ENCODE assay signal across 9 cellular contexts in the genomic region with DNA sequence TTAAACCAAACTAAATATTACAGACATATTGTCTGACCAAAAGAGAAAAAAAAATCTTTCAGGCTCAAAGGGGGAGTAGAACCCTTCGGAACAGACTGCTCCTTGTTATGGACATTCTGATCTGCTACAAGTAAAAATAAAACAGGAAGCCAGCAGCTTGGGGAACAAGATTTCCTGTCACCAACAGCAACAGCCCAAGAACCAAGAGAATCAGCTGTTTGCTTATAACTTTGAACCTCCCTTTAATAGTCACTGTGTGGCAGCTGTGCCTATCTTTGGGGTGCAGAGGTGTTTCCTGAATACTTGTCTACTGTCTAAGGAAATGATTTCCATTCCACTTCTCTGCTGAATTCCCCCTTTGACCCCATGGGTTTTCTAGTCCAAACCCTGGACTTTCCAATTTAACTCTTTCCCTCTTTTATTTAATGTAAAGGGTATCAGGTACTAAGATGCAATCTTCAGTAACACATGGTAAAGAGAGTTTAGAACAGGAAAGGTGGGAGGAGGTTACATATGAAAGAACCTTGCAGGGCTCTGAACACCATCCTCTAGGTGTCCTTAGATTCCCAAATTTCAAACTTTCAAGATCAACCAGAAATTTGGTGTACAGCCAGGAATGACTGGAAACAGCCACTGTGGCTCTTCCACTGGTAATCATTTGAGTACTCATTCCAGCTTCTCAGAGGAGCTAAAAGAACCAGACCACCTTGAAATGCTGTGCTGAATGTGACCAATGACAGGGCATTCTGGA. TPM values are rescaled to one million over a fixed set of nuclear protein-coding genes. Genes with fewer than 3 reads are reported as not detected.
DNase-seq lines count a peak whose midpoint lies in the region; ATAC-seq and TF ChIP-seq lines count a peak whose summit lies in the region.
"Had no signal": no experiment of that assay in that cellular context is flagged by ENCODE, and none has a peak within 500 bp of the region (broad histone marks: within the 10 kb centered on the region; RNA-seq: fewer than 3 reads in every experiment).

No MANE protein-coding gene starts in this region.

- no peak overlapping the region for H2AFZ ChIP-seq in fibroblast of lung (ENCODE audit: low read length)

- no peak overlapping the region for H3K4me3 ChIP-seq in fibroblast of lung (replicated peaks in 1 of 4; ENCODE audit: control extremely low read depth in 1 of 4, insufficient read depth in 1 of 4, low read depth in 3 of 4, low read length in 4 of 4)

- TF ChIP-seq CTCF in GM20000 (IDR thresholded peaks at IDR 0.05; ENCODE audit: extremely low read depth, missing control alignments) (no peak), fibroblast of lung (conservative IDR thresholded peaks at IDR 0.05 in 1 of 2, IDR thresholded peaks at IDR 0.05 in 1 of 2; ENCODE audit: low read depth in 1 of 2, low read length in 2 of 2) (no peak)

- H3K79me2 ChIP-seq in fibroblast of lung (ENCODE audit: control insufficient read depth, insufficient read depth, low read length) = peaks cover 53% of the 10 kb centered on the region

- no peaks in the 10 kb centered on the region for H3K27me3 ChIP-seq in fibroblast of lung (ENCODE audit: control insufficient read depth, insufficient read depth, low read length)

- peaks cover 22% of the 10 kb centered on the region for H3K4me1 ChIP-seq in fibroblast of lung (ENCODE audit: control insufficient read depth, extremely low read depth, insufficient read depth, low read length)

- no peak overlapping the region for H3K27ac ChIP-seq in fibroblast of lung (ENCODE audit: insufficient read depth, low read length)

- peaks cover 4% of the 10 kb centered on the region for H3K36me3 ChIP-seq in fibroblast of lung (ENCODE audit: control insufficient read depth, insufficient read depth, low read length)

- H3K4me2 ChIP-seq in fibroblast of lung (ENCODE audit: extremely low read depth, insufficient read depth, low read length) = no peak overlapping the region

- peak; percentile 28 for DNase-seq in GM20000 (ENCODE audit: low spot score)
- DNase-seq in T follicular helper cell (ENCODE audit: low read depth) = peak; percentile 6
- DNase-seq in fibroblast of lung (ENCODE audit: low read depth in 2 of 2) = peak; percentile 29 to 30
- peak; percentile 66 for DNase-seq in pulmonary artery endothelial cell (ENCODE audit: low read depth, low spot score)
- DNase-seq in glomerular visceral epithelial cell (ENCODE audit: extremely low spot score) = no peak
- DNase-seq in NCI-H526 (lab: John Stamatoyannopoulos, UW) = no peak

- H3K9me3 ChIP-seq in fibroblast of lung (ENCODE audit: control insufficient read depth, insufficient read depth, low read depth, low read length) = no peaks in the 10 kb centered on the region

- no peaks in the 10 kb centered on the region for H4K20me1 ChIP-seq in fibroblast of lung (ENCODE audit: control insufficient read depth, extremely low read depth, insufficient read depth, low read length)

- H3K9ac ChIP-seq in fibroblast of lung (ENCODE audit: insufficient read depth, low read length) = no peak overlapping the region

- ATAC-seq in HG02571 (IDR thresholded peaks at IDR 0.05; ENCODE audit: unreplicated experiment) (no peak), GM18498 (IDR thresholded peaks at IDR 0.05; ENCODE audit: unreplicated experiment) (no peak)

RNA-seq across cellular contexts. Expression of a gene that starts 38.7 kb away (rescaled TPM):
- total RNA-seq in fibroblast of lung (0.17 and 0.26 TPM in 2 replicates), pulmonary artery endothelial cell (0.49 and 0.86 TPM in 2 replicates)
- polyA plus RNA-seq in fibroblast of lung = 0.82 and 2.1 TPM in 2 replicates
- 0.54 and 1.7 TPM in 2 replicates for polyA plus RNA-seq in fibroblast of lung (2012)
- polyA minus RNA-seq in fibroblast of lung (ENCODE audit: low replicate concordance) = 2.6 and 7.0 TPM in 2 replicates

RNA-seq across cellular contexts. Expression of a gene that starts 47.9 kb away (rescaled TPM):
- total RNA-seq in fibroblast of lung (not detected in 2 replicates), pulmonary artery endothelial cell (not detected in 2 replicates)
- not detected in 2 replicates for polyA plus RNA-seq in fibroblast of lung
- not detected in 2 replicates for polyA plus RNA-seq in fibroblast of lung (2012)
- not detected in 2 replicates for polyA minus RNA-seq in fibroblast of lung (ENCODE audit: low replicate concordance)
- total RNA-seq: subcutaneous adipose tissue had no signal

RNA-seq across cellular contexts. Expression of a gene that starts 56.5 kb away (rescaled TPM):
- total RNA-seq in fibroblast of lung = not detected in 2 replicates
- not detected in 2 replicates for polyA plus RNA-seq in fibroblast of lung
- 0.22 TPM in 1 of 2 replicates, not detected in the other for polyA plus RNA-seq in fibroblast of lung (2012)
- polyA minus RNA-seq in fibroblast of lung (ENCODE audit: low replicate concordance) = not detected in 2 replicates
- total RNA-seq in pulmonary artery endothelial cell = 0.07 TPM in 1 of 2 replicates, not detected in the other

RNA-seq across cellular contexts. Expression of a gene that starts 58.9 kb away (rescaled TPM):
- total RNA-seq in fibroblast of lung (16.7 and 26.3 TPM in 2 replicates), pulmonary artery endothelial cell (33.7 and 35.2 TPM in 2 replicates)
- polyA plus RNA-seq in fibroblast of lung = 55.5 and 66.9 TPM in 2 replicates
- 57.3 and 72.1 TPM in 2 replicates for polyA plus RNA-seq in fibroblast of lung (2012)
- 183 and 186 TPM in 2 replicates for polyA minus RNA-seq in fibroblast of lung (ENCODE audit: low replicate concordance)

Comparison
In these comparisons a context has a peak if more than half of its experiments do, and no peak if none do; other contexts are left out.
1. DNase-seq: peak in GM20000 (single experiment), T follicular helper cell (single experiment), fibroblast of lung (2 of 2) and pulmonary artery endothelial cell (single experiment); none in glomerular visceral epithelial cell (single experiment) and NCI-H526 (0 of 2).